Comparison of ENCODE assay signal across 9 cellular contexts in genomic region chr10:73991846-73992245, GRCh38. TPM values are rescaled to one million over a fixed set of nuclear protein-coding genes. Genes with fewer than 3 reads are reported as not detected.
DNase-seq lines count a peak whose midpoint lies in the region; ATAC-seq and TF ChIP-seq lines count a peak whose summit lies in the region.
"Had no signal": no experiment of that assay in that cellular context is flagged by ENCODE, and none has a peak within 500 bp of the region (broad histone marks: within the 10 kb centered on the region; RNA-seq: fewer than 3 reads in every experiment).

No MANE protein-coding gene starts in this region.

- H3K9ac ChIP-seq in smooth muscle cell (ENCODE audit: low read depth), result no peak overlapping the region

- no peak overlapping the region for H2AFZ ChIP-seq in smooth muscle cell (ENCODE audit: low read depth)

- DNase-seq in CD1c-positive myeloid dendritic cell (ENCODE audit: extremely low spot score), result peak; percentile 86
- peak; percentile 91 to 93 for DNase-seq in NOMO-1 (lab: John Stamatoyannopoulos, UW; ENCODE audit: unreplicated experiment in 2 of 2)
- peak; percentile 64 for DNase-seq in activated T-cell treated with anti-CD3 and anti-CD28 coated beads, Interleukin-2, amount 50 U/mL, for 24 hours
- DNase-seq in psoas muscle, result peak; percentile 21 to 54
- no peak for DNase-seq in COLO668 (lab: John Stamatoyannopoulos, UW; ENCODE audit: unreplicated experiment)
- DNase-seq in NCI-H510A treated with DMSO at 0.1 percent for 48 hours (lab: John Stamatoyannopoulos, UW), result no peak
- DNase-seq in smooth muscle cell (lab: John Stamatoyannopoulos, UW; ENCODE audit: unreplicated experiment), result no peak

- H3K27me3 ChIP-seq in psoas muscle (ENCODE audit: insufficient read depth in 3 of 3, low read length in 2 of 3) (no peaks in the 10 kb centered on the region), smooth muscle cell (ENCODE audit: low read depth) (no peaks in the 10 kb centered on the region)

- H3K4me1 ChIP-seq in psoas muscle (no peaks in the 10 kb centered on the region), smooth muscle cell (ENCODE audit: low read depth) (no peaks in the 10 kb centered on the region)

- H3K79me2 ChIP-seq in smooth muscle cell (ENCODE audit: low read depth), result no peaks in the 10 kb centered on the region

- peaks cover 12% of the 10 kb centered on the region for H3F3A ChIP-seq in smooth muscle cell (ENCODE audit: low read depth)

- H3K27me3 Mint-ChIP-seq in activated T-cell treated with anti-CD3 and anti-CD28 coated beads, Interleukin-2, amount 50 U/mL, for 24 hours, result no peaks in the 10 kb centered on the region

- H3K4me3 Mint-ChIP-seq in activated T-cell treated with anti-CD3 and anti-CD28 coated beads, Interleukin-2, amount 50 U/mL, for 24 hours, result no peak overlapping the region

- no peaks in the 10 kb centered on the region for H3K36me3 Mint-ChIP-seq in activated T-cell treated with anti-CD3 and anti-CD28 coated beads, Interleukin-2, amount 50 U/mL, for 24 hours (ENCODE audit: low read depth)

- peak in 2 of 4 donors; percentile 20 to 27 for ATAC-seq in psoas muscle
- ATAC-seq in GM18858 (IDR thresholded peaks at IDR 0.05; ENCODE audit: unreplicated experiment), result no peak

- no peaks in the 10 kb centered on the region for H3K36me3 ChIP-seq in psoas muscle (ENCODE audit: insufficient read depth in 1 of 2, low read depth in 1 of 2)
- no peaks in the 10 kb centered on the region for H3K36me3 ChIP-seq in smooth muscle cell (ENCODE audit: low read depth)

- TF ChIP-seq CTCF in psoas muscle (IDR thresholded peaks at IDR 0.05) (no peak), smooth muscle cell (IDR thresholded peaks at IDR 0.05; ENCODE audit: borderline replicate concordance, insufficient read depth, poor library complexity, severe bottlenecking) (no peak)

- peak overlapping the region; percentile 90 for H3K27ac Mint-ChIP-seq in activated T-cell treated with anti-CD3 and anti-CD28 coated beads, Interleukin-2, amount 50 U/mL, for 24 hours

- no peaks in the 10 kb centered on the region for H3K9me3 ChIP-seq in psoas muscle
- H3K9me3 ChIP-seq in smooth muscle cell (replicated peaks; ENCODE audit: low read depth), result no peaks in the 10 kb centered on the region

- H3K4me1 Mint-ChIP-seq in activated T-cell treated with anti-CD3 and anti-CD28 coated beads, Interleukin-2, amount 50 U/mL, for 24 hours (ENCODE audit: low read depth), result peaks cover 38% of the 10 kb centered on the region

- peaks cover 5% of the 10 kb centered on the region for H3K9me3 Mint-ChIP-seq in activated T-cell treated with anti-CD3 and anti-CD28 coated beads, Interleukin-2, amount 50 U/mL, for 24 hours

- no peaks in the 10 kb centered on the region for H4K20me1 ChIP-seq in smooth muscle cell (ENCODE audit: low read depth)

- intact Hi-C loops in psoas muscle (cut with DNase I), result no loop called here

- no peak overlapping the region for H3K4me3 ChIP-seq in psoas muscle
- no peak overlapping the region for H3K4me3 ChIP-seq in smooth muscle cell
- H3K4me3 ChIP-seq: SK-N-MC had no signal

- no peak overlapping the region for H3K4me2 ChIP-seq in smooth muscle cell

- H3K27ac ChIP-seq in psoas muscle, result no peak overlapping the region
- no peak overlapping the region for H3K27ac ChIP-seq in smooth muscle cell (ENCODE audit: low read depth)
- H3K27ac ChIP-seq: SK-N-MC had no signal

- WGBS in psoas muscle, 3 donors, result 62 to 66% (median 64%) methylated on average over 6 of the region's 6 CpGs
- 93% methylated on average over 6 of the region's 6 CpGs for whole genome bisulfite sequencing in smooth muscle cell (ENCODE audit: low lambda C conversion rate)

RNA-seq across cellular contexts. Expression of gene VCL, which starts 6.1 kb away (rescaled TPM):
- total RNA-seq in psoas muscle (100 to 1,000 TPM in 3 of 4 donors, 10 to 100 TPM in 1; 89.1 to 426 (median 179) TPM), smooth muscle cell (187 and 190 TPM in 2 replicates)
- polyA plus RNA-seq in psoas muscle (10 to 100 TPM; 54.5 to 93.2 (median 91.4) TPM), smooth muscle cell (128 TPM in 2 replicates)

Comparison
In these comparisons a context has a peak if more than half of its experiments do, and no peak if none do; other contexts are left out.
1. DNase-seq: peak in CD1c-positive myeloid dendritic cell (single experiment), NOMO-1 (2 of 2), activated T-cell treated with anti-CD3 and anti-CD28 coated beads, Interleukin-2, amount 50 U/mL, for 24 hours (single experiment) and psoas muscle (2 of 2); none in COLO668 (single experiment), NCI-H510A treated with DMSO at 0.1 percent for 48 hours (single experiment) and smooth muscle cell (single experiment).